Comparison of ENCODE assay signal across 1 cellular context in genomic region chr4:1721666-1722550, GRCh38.
TF ChIP-seq lines count a peak whose summit lies in the region.

No MANE protein-coding gene starts in this region.

TF ChIP-seq in A549, 52 proteins besides CTCF, POLR2A, EP300 and RAD21 (continued from another document):
- TF ChIP-seq HMGXB4 (CRISPR knock-in tag; IDR thresholded peaks at IDR 0.05; ENCODE audit: borderline replicate concordance) (no peak), SMC3 (IDR thresholded peaks at IDR 0.05) (no peak)
